8 cellular contexts compared by ENCODE assay signal in genomic region chr5:168409601-168410458, GRCh38.
A peak's percentile ranks its signal among the peaks of the same experiment; 100 is the strongest.
DNase-seq lines count a peak whose midpoint lies in the region; ATAC-seq and TF ChIP-seq lines count a peak whose summit lies in the region.

No MANE protein-coding gene starts in this region.

- peak overlapping the region; percentile 78 for H3K27ac Mint-ChIP-seq in activated T-cell treated with anti-CD3 and anti-CD28 coated beads, Interleukin-2, amount 50 U/mL, for 24 hours
- no peak overlapping the region for H3K27ac Mint-ChIP-seq in GM23338

- no peak overlapping the region for H2BK120ac ChIP-seq in mesenchymal stem cell (ENCODE audit: low read depth, low read length)

- H3K9me2 ChIP-seq in GM23338 (ENCODE audit: insufficient read depth) = no peaks in the 10 kb centered on the region

- H2AFZ ChIP-seq in mesenchymal stem cell (ENCODE audit: low read depth, low read length) (no peak overlapping the region), GM23338 (no peak overlapping the region)

- ATAC-seq in HG03565 (IDR thresholded peaks at IDR 0.05; ENCODE audit: unreplicated experiment) (peak; percentile 71), GM23338 (no peak)

- H3K23ac ChIP-seq in mesenchymal stem cell (ENCODE audit: low read length in 2 of 2) = no peak overlapping the region

- no peaks in the 10 kb centered on the region for H3F3A ChIP-seq in GM23338 (replicated peaks; ENCODE audit: low read depth)

- WGBS in mesenchymal stem cell = 44% methylated on average over 10 of the region's 17 CpGs

- peaks cover 37% of the 10 kb centered on the region for H3K27me3 Mint-ChIP-seq in activated T-cell treated with anti-CD3 and anti-CD28 coated beads, Interleukin-2, amount 50 U/mL, for 24 hours
- peaks cover 5% of the 10 kb centered on the region for H3K27me3 Mint-ChIP-seq in GM23338 (ENCODE audit: insufficient read depth, low read depth, poor library complexity)

- peak overlapping the region; percentile 16 to 24 for H3K18ac ChIP-seq in mesenchymal stem cell (ENCODE audit: low read depth in 1 of 2, low read length in 2 of 2)

- no peak overlapping the region for H2BK5ac ChIP-seq in mesenchymal stem cell (ENCODE audit: low read depth, low read length, poor library complexity, severe bottlenecking)

- no peaks in the 10 kb centered on the region for H3K9me3 Mint-ChIP-seq in activated T-cell treated with anti-CD3 and anti-CD28 coated beads, Interleukin-2, amount 50 U/mL, for 24 hours
- no peaks in the 10 kb centered on the region for H3K9me3 Mint-ChIP-seq in GM23338

- no peak overlapping the region for H4K8ac ChIP-seq in mesenchymal stem cell (ENCODE audit: low read length)

- H3K79me2 ChIP-seq in GM23338 (replicated peaks; ENCODE audit: insufficient read depth) = no peaks in the 10 kb centered on the region; the same call in 1 of the 2 replicates

- peak overlapping the region; percentile 20 for H2BK15ac ChIP-seq in mesenchymal stem cell (ENCODE audit: low read depth, poor library complexity, severe bottlenecking)

- H3K14ac ChIP-seq in mesenchymal stem cell (ENCODE audit: low read length in 2 of 2) = no peak overlapping the region

- no peaks in the 10 kb centered on the region for H4K20me1 ChIP-seq in GM23338 (replicated peaks; ENCODE audit: insufficient read depth)

- H3K4me1 Mint-ChIP-seq in activated T-cell treated with anti-CD3 and anti-CD28 coated beads, Interleukin-2, amount 50 U/mL, for 24 hours (ENCODE audit: low read depth) = peaks cover 30% of the 10 kb centered on the region
- no peaks in the 10 kb centered on the region for H3K4me1 Mint-ChIP-seq in GM23338

- no peak overlapping the region for H3K4ac ChIP-seq in mesenchymal stem cell (ENCODE audit: low read depth in 1 of 2, low read length in 2 of 2)

- H2AK5ac ChIP-seq in mesenchymal stem cell (ENCODE audit: low read length, severe bottlenecking) = no peak overlapping the region

- no peaks in the 10 kb centered on the region for H3K79me1 ChIP-seq in mesenchymal stem cell (replicated peaks; ENCODE audit: low read length, poor library complexity, severe bottlenecking)

- in situ Hi-C loops in GM13977 (cut with MboI; ENCODE audit: low pct_unique_long_range_greater_than_20kb, low sequenced_read_pairs, unreplicated experiment) = no loop called here

- TF ChIP-seq CTCF in GM13977 (IDR thresholded peaks at IDR 0.05; ENCODE audit: extremely low read depth, insufficient read depth, missing control alignments) (no peak), GM23338 (conservative IDR thresholded peaks at IDR 0.05; ENCODE audit: low read depth in 2 of 2) (no peak), colonic mucosa (IDR thresholded peaks at IDR 0.05) (no peak)

- H3K9ac ChIP-seq in mesenchymal stem cell (ENCODE audit: low read length) (peak overlapping the region; percentile 14), colonic mucosa (ENCODE audit: low read depth in 2 of 2, low read length in 2 of 2) (no peak overlapping the region)

- peaks cover 10% of the 10 kb centered on the region for H3K4me1 ChIP-seq in mesenchymal stem cell (ENCODE audit: control insufficient read depth, insufficient read depth, low read depth, low read length)
- H3K4me1 ChIP-seq in GM23338 (ENCODE audit: insufficient read depth) = no peaks in the 10 kb centered on the region
- no peaks in the 10 kb centered on the region for H3K4me1 ChIP-seq in colonic mucosa

- no peak overlapping the region for H3K27ac ChIP-seq in mesenchymal stem cell (ENCODE audit: low read length, poor library complexity, severe bottlenecking)
- no peak overlapping the region for H3K27ac ChIP-seq in GM23338 (ENCODE audit: low read depth)
- H3K27ac ChIP-seq in colonic mucosa = no peak overlapping the region

- peaks cover 6% of the 10 kb centered on the region for H3K36me3 Mint-ChIP-seq in activated T-cell treated with anti-CD3 and anti-CD28 coated beads, Interleukin-2, amount 50 U/mL, for 24 hours (ENCODE audit: low read depth)
- H3K36me3 Mint-ChIP-seq in GM23338 (ENCODE audit: low read depth) = peaks cover 26% of the 10 kb centered on the region

- no peak overlapping the region for H4K91ac ChIP-seq in mesenchymal stem cell (ENCODE audit: low read length)

- peak overlapping the region in 1 of 2 experiments; percentile 51 for H2BK12ac ChIP-seq in mesenchymal stem cell (ENCODE audit: low read length in 2 of 2)

- H3K27me3 ChIP-seq in mesenchymal stem cell (ENCODE audit: control insufficient read depth in 1 of 2, insufficient read depth in 1 of 2, low read length in 2 of 2) = no peaks in the 10 kb centered on the region
- H3K27me3 ChIP-seq in GM23338 (ENCODE audit: insufficient read depth) = no peaks in the 10 kb centered on the region
- no peaks in the 10 kb centered on the region for H3K27me3 ChIP-seq in colonic mucosa

- peak overlapping the region in 1 of 2 experiments; percentile 50 for H3K4me3 ChIP-seq in mesenchymal stem cell (ENCODE audit: insufficient read depth in 1 of 2, low read depth in 1 of 2, low read length in 2 of 2)
- H3K4me3 ChIP-seq in GM23338 = no peak overlapping the region
- H3K4me3 ChIP-seq in colonic mucosa = no peak overlapping the region

- peak overlapping the region; percentile 64 for H3K4me3 Mint-ChIP-seq in activated T-cell treated with anti-CD3 and anti-CD28 coated beads, Interleukin-2, amount 50 U/mL, for 24 hours
- H3K4me3 Mint-ChIP-seq in GM23338 = no peak overlapping the region

- DNase-seq in GM13977 (ENCODE audit: low spot score) = peak; percentile 45
- peak; percentile 52 for DNase-seq in activated T-cell treated with anti-CD3 and anti-CD28 coated beads, Interleukin-2, amount 50 U/mL, for 24 hours
- DNase-seq in mesenchymal stem cell = peak; percentile 84
- no peak for DNase-seq in NCI-H345 treated with DMSO at 0.1 percent for 48 hours (lab: John Stamatoyannopoulos, UW; ENCODE audit: unreplicated experiment)
- no peak for DNase-seq in NCI-H524 (lab: John Stamatoyannopoulos, UW)
- no peak for DNase-seq in GM23338 (ENCODE audit: low spot score)
- no peak for DNase-seq in colonic mucosa

- H3K4me2 ChIP-seq in mesenchymal stem cell (ENCODE audit: low read length, poor library complexity, severe bottlenecking) (no peak overlapping the region), GM23338 (no peak overlapping the region)

- intact Hi-C loops in colonic mucosa (cut with DNase I) = no loop called here

- H3K9me3 ChIP-seq in mesenchymal stem cell (ENCODE audit: control insufficient read depth, low read length) (no peaks in the 10 kb centered on the region), colonic mucosa (no peaks in the 10 kb centered on the region)

- H3K36me3 ChIP-seq in mesenchymal stem cell (ENCODE audit: control insufficient read depth in 1 of 2, insufficient read depth in 2 of 2, low read depth in 1 of 2, low read length in 2 of 2) (peaks cover 0 to 16% of the 10 kb centered on the region in 2 experiments), GM23338 (ENCODE audit: insufficient read depth) (peaks cover 6% of the 10 kb centered on the region; the same call in 1 of the 2 replicates), colonic mucosa (no peaks in the 10 kb centered on the region)

TF ChIP-seq in GM23338, 12 proteins besides CTCF, POLR2A, EP300 and RAD21:
- TF ChIP-seq EZH2 (IDR thresholded peaks at IDR 0.05; ENCODE audit: low read depth, unreplicated experiment) = no peak
- TF ChIP-seq JUNB (IDR thresholded peaks at IDR 0.05; ENCODE audit: unreplicated experiment) = no peak
- no peak for TF ChIP-seq ETS1 (IDR thresholded peaks at IDR 0.05)
- no peak for TF ChIP-seq ZNF114 (CRISPR knock-in tag; IDR thresholded peaks at IDR 0.05)
TF ChIP-seq in GM23338: peak in this region for 0.

Comparison
In these comparisons a context has a peak if more than half of its experiments do, and no peak if none do; other contexts are left out.
1. DNase-seq: peak in GM13977 (single experiment), activated T-cell treated with anti-CD3 and anti-CD28 coated beads, Interleukin-2, amount 50 U/mL, for 24 hours (single experiment) and mesenchymal stem cell (single experiment); none in NCI-H345 treated with DMSO at 0.1 percent for 48 hours (single experiment), NCI-H524 (0 of 2), GM23338 (single experiment) and colonic mucosa (single experiment).